8 cellular contexts compared by ENCODE assay signal in the genomic region with DNA sequence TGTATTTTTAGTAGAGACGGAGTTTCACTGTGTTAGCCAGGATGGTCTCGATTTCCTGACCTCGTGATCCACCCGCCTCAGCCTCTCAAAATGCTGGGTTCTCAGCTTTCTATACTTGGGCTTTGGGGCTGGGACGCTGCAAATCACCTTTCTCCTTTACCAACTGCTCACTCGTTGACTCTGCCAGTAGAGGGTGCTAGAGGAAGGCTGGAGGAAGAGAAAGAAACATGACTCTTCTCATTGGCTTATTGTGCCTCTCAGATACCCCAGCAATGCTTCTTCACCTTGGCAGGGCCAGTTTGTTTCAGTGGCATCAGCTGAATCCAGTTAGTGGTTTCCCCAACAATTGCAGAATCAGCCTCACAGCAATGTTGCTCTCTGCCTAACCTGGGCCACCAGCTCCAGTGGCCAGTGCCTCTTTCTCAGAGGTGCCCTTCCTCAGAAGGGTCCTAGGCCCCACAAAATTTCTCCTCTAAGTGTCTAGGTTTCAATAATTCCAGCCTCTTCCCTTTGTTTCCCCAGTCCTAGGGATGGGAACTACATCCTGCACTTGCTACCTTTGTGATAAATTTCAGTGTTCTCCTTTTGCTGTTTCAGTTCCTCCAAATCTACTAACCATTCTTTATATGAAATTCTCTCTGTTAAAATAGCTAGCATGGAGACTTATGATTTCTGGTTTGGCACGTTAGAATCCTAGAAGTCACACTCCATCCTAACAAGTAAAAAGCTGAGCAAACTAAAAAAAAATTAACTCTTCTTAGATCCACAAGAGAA.
DNase-seq lines count a peak whose midpoint lies in the region; ATAC-seq, FAIRE-seq and TF ChIP-seq lines count a peak whose summit lies in the region.

No MANE protein-coding gene starts in this region.

- no peak for FAIRE-seq in D721Med (lab: Jason Lieb, UNC)

- H3K27ac ChIP-seq in left lung, result no peak overlapping the region

- peak; percentile 71 for TF ChIP-seq CTCF in D721Med (IDR thresholded peaks at IDR 0.05; ENCODE audit: insufficient read depth, missing control alignments)
- TF ChIP-seq CTCF in left lung (IDR thresholded peaks at IDR 0.05), result peak; percentile 39 to 51

- DNase-seq in D721Med (ENCODE audit: insufficient read length, low spot score), result peak; percentile 37
- peak; percentile 76 for DNase-seq in NCI-H748 (lab: John Stamatoyannopoulos, UW; ENCODE audit: unreplicated experiment)
- DNase-seq in astrocyte of the hippocampus (ENCODE audit: low read depth, low spot score), result peak; percentile 82
- no peak for DNase-seq in left lung
- no peak for DNase-seq in anterior cingulate cortex (lab: John Stamatoyannopoulos, UW)
- DNase-seq in retina, result no peak

- no peaks in the 10 kb centered on the region for H3K4me1 ChIP-seq in left lung

- H3K9me3 ChIP-seq in left lung, result peaks cover 0 to under 1% of the 10 kb centered on the region in 2 donors

- intact Hi-C loops in left lung (cut with DNase I), result no loop called here

- no peaks in the 10 kb centered on the region for H3K36me3 ChIP-seq in left lung

- no peak overlapping the region for H3K4me3 ChIP-seq in left lung

- no peaks in the 10 kb centered on the region for H3K27me3 ChIP-seq in left lung

- ATAC-seq in GM18868 (IDR thresholded peaks at IDR 0.05; ENCODE audit: unreplicated experiment) (peak; percentile 91), HG03460 (IDR thresholded peaks at IDR 0.05; ENCODE audit: unreplicated experiment) (peak; percentile 64), left lung (peak; percentile 94)

Comparison
In these comparisons a context has a peak if more than half of its experiments do, and no peak if none do; other contexts are left out.
1. DNase-seq: peak in D721Med (single experiment), NCI-H748 (single experiment) and astrocyte of the hippocampus (single experiment); none in left lung (0 of 2), anterior cingulate cortex (0 of 58) and retina (single experiment).
2. Peak in every context shown above with its lines, with median percentiles within 50 percentile points of each other: ATAC-seq.